In genomic region chr2:234914371-234915154, GRCh38 we compare ENCODE assay signal across 19 cellular contexts. TPM values are rescaled to one million over a fixed set of nuclear protein-coding genes. Genes with fewer than 3 reads are reported as not detected.
"Had no signal": no experiment of that assay in that cellular context is flagged by ENCODE, and none has a peak within 500 bp of the region (broad histone marks: within the 10 kb centered on the region; RNA-seq: fewer than 3 reads in every experiment).

No MANE protein-coding gene starts in this region.

- H3K4me3 Mint-ChIP-seq: activated naive CD4-positive, alpha-beta T cell treated with anti-CD3 and anti-CD28 coated beads for 36 hours; activated T-helper 17 cell treated with anti-CD3 and anti-CD28 coated beads, Interleukin-2, amount 50 U/mL, for 72 hours; nephron progenitor cell had no signal

- H3K4me1 Mint-ChIP-seq: activated T-helper 17 cell treated with anti-CD3 and anti-CD28 coated beads, Interleukin-2, amount 50 U/mL, for 72 hours had no signal

- ATAC-seq: activated T-helper 17 cell treated with anti-CD3 and anti-CD28 coated beads, Interleukin-2, amount 50 U/mL, for 72 hours; heart left ventricle; SK-N-SH treated with all-trans-retinoic acid at 6 μM for 48 hours had no signal

- H3K4me3 ChIP-seq: esophagus squamous epithelium, heart left ventricle, left ventricle myocardium inferior, ovary had no signal

- H3K27me3 ChIP-seq: heart left ventricle, ovary had no signal

- DNase-seq: activated CD4-positive, alpha-beta T cell treated with anti-CD3 and anti-CD28 coated beads, Interleukin-2, amount 50 U/mL, for 48 hours; activated naive CD4-positive, alpha-beta T cell treated with anti-CD3 and anti-CD28 coated beads for 36 hours; central memory CD4-positive, alpha-beta T cell; cortex of kidney; effector CD8-positive, alpha-beta T cell; esophagus squamous epithelium; heart left ventricle; left ventricle myocardium inferior; mesendoderm; nephron progenitor cell; ovary; SHP77 treated with DMSO at 0.1 percent for 48 hours; stimulated activated CD4-positive, alpha-beta T cell treated with anti-CD3 and anti-CD28 coated beads, Interleukin-15, amount 100 ng/mL, for 24 hours; stimulated activated CD4-positive, alpha-beta T cell treated with anti-CD3 and anti-CD28 coated beads, Interleukin-4, amount 100 ng/mL, for 24 hours; stimulated activated naive CD4-positive, alpha-beta T cell; trophoblast cell; WERI-Rb-1 had no signal

- H3K9me3 ChIP-seq: esophagus squamous epithelium, heart left ventricle, left ventricle myocardium inferior, ovary had no signal

- H3K9me3 Mint-ChIP-seq: activated naive CD4-positive, alpha-beta T cell treated with anti-CD3 and anti-CD28 coated beads for 36 hours; activated T-helper 17 cell treated with anti-CD3 and anti-CD28 coated beads, Interleukin-2, amount 50 U/mL, for 72 hours; nephron progenitor cell had no signal

- H3K36me3 ChIP-seq: esophagus squamous epithelium, heart left ventricle, left ventricle myocardium inferior, ovary, WERI-Rb-1 had no signal

- H3K27ac ChIP-seq: esophagus squamous epithelium, heart left ventricle, left ventricle myocardium inferior, ovary, WERI-Rb-1 had no signal

- H3K27ac Mint-ChIP-seq: activated naive CD4-positive, alpha-beta T cell treated with anti-CD3 and anti-CD28 coated beads for 36 hours; activated T-helper 17 cell treated with anti-CD3 and anti-CD28 coated beads, Interleukin-2, amount 50 U/mL, for 72 hours; nephron progenitor cell had no signal

RNA-seq across cellular contexts. Expression of gene SH3BP4, which starts 37.3 kb away (rescaled TPM):
- total RNA-seq: activated T-helper 17 cell treated with anti-CD3 and anti-CD28 coated beads, Interleukin-2, amount 50 U/mL, for 72 hours had no signal
